Comparison of ENCODE assay signal across 8 cellular contexts in genomic region chr2:85741811-85742507, GRCh38. TPM values are rescaled to one million over a fixed set of nuclear protein-coding genes. Genes with fewer than 3 reads are reported as not detected.
A peak's percentile ranks its signal among the peaks of the same experiment; 100 is the strongest.
DNase-seq lines count a peak whose midpoint lies in the region; ATAC-seq, FAIRE-seq and TF ChIP-seq lines count a peak whose summit lies in the region.

No MANE protein-coding gene starts in this region.

- H3K27ac ChIP-seq in 22Rv1 (peak overlapping the region; percentile 70), temporal lobe (ENCODE audit: low read depth, low read length) (peak overlapping the region; percentile 100)

- peaks cover 10% of the 10 kb centered on the region for H3K27me3 ChIP-seq in bronchial epithelial cell (ENCODE audit: control insufficient read depth, insufficient read depth, low read length)

- no peaks in the 10 kb centered on the region for H3K36me3 ChIP-seq in bronchial epithelial cell (ENCODE audit: control insufficient read depth, insufficient read depth, low read length)

- no peak for TF ChIP-seq CTCF in 22Rv1 (IDR thresholded peaks at IDR 0.05)
- no peak for TF ChIP-seq CTCF in bronchial epithelial cell (IDR thresholded peaks at IDR 0.05; ENCODE audit: insufficient read depth, low read length, severe bottlenecking)

- no peak overlapping the region for H3K4me3 ChIP-seq in bronchial epithelial cell (ENCODE audit: low read depth, low read length)

- DNase-seq in NCI-H1092 (lab: John Stamatoyannopoulos, UW) (peak; percentile 64), bronchial epithelial cell (ENCODE audit: low read depth) (peak; percentile 70), left lobe of liver (ENCODE audit: low spot score) (peak; percentile 87), HuH-7.5 (ENCODE audit: low spot score) (no peak)
- no peak for DNase-seq in activated CD4-positive, alpha-beta T cell treated with anti-CD3 and anti-CD28 coated beads, Interleukin-2, amount 50 U/mL, for 4 hours

- ATAC-seq in left lobe of liver, result peak; percentile 63
- ATAC-seq in GM18858 (IDR thresholded peaks at IDR 0.05; ENCODE audit: unreplicated experiment), result no peak

- no peak for FAIRE-seq in bronchial epithelial cell (lab: Jason Lieb, UNC)

RNA-seq across cellular contexts. Expression of gene ATOH8, which starts 11.8 kb away (rescaled TPM):
- total RNA-seq in bronchial epithelial cell (0.79 TPM in 1 of 2 replicates, not detected in the other), left lobe of liver (28.0 TPM), temporal lobe (1.7 TPM)

RNA-seq across cellular contexts. Expression of gene GNLY, which starts 47.8 kb away (rescaled TPM):
- total RNA-seq in bronchial epithelial cell, result not detected in 2 replicates
- total RNA-seq in left lobe of liver, result 0.68 TPM
- total RNA-seq in temporal lobe, result not detected

Comparison
In these comparisons a context has a peak if more than half of its experiments do, and no peak if none do; other contexts are left out.
1. DNase-seq: peak in NCI-H1092 (single experiment), bronchial epithelial cell (single experiment) and left lobe of liver (single experiment); none in activated CD4-positive, alpha-beta T cell treated with anti-CD3 and anti-CD28 coated beads, Interleukin-2, amount 50 U/mL, for 4 hours (0 of 2) and HuH-7.5 (single experiment).
2. RNA of gene ATOH8, which starts 11.8 kb away (total RNA-seq): 28.0 TPM in left lobe of liver (single experiment); 1.7 TPM in temporal lobe (single experiment) and 0.79 TPM in bronchial epithelial cell; every median in the first group is over 10 times any median in the second.